9 cellular contexts compared by ENCODE assay signal in genomic region chr6:99334526-99335127, GRCh38. TPM values are rescaled to one million over a fixed set of nuclear protein-coding genes. Genes with fewer than 3 reads are reported as not detected.
DNase-seq lines count a peak whose midpoint lies in the region; ATAC-seq and TF ChIP-seq lines count a peak whose summit lies in the region.
"Had no signal": no experiment of that assay in that cellular context is flagged by ENCODE, and none has a peak within 500 bp of the region (broad histone marks: within the 10 kb centered on the region; RNA-seq: fewer than 3 reads in every experiment).

No MANE protein-coding gene starts in this region.

- DNase-seq in NCI-H2196 (lab: John Stamatoyannopoulos, UW; ENCODE audit: unreplicated experiment) = peak; percentile 52
- no peak for DNase-seq in NCI-H2196 treated with DMSO at 0.1 percent for 48 hours (lab: John Stamatoyannopoulos, UW; ENCODE audit: unreplicated experiment)
- DNase-seq in dedifferentiated amniotic fluid mesenchymal stem cell (ENCODE audit: extremely low spot score) = peak; percentile 19
- peak; percentile 67 for DNase-seq in myocyte (ENCODE audit: low read depth)
- DNase-seq in NCI-H226 = no peak

- H3K4me2 ChIP-seq in OCI-LY1 (ENCODE audit: low read length) = no peak overlapping the region

- H3K9me3 ChIP-seq in OCI-LY1 (ENCODE audit: low read length) = no peaks in the 10 kb centered on the region

- no peaks in the 10 kb centered on the region for H3K27me3 ChIP-seq in OCI-LY1 (ENCODE audit: insufficient read depth, low read length)

- no peaks in the 10 kb centered on the region for H3K79me2 ChIP-seq in OCI-LY1 (ENCODE audit: insufficient read depth, low read length)

- no peaks in the 10 kb centered on the region for H3K36me3 ChIP-seq in OCI-LY1 (ENCODE audit: insufficient read depth, low read length)

- ATAC-seq in GM19351 (IDR thresholded peaks at IDR 0.05; ENCODE audit: unreplicated experiment) (peak; percentile 38), HG03521 (IDR thresholded peaks at IDR 0.05; ENCODE audit: unreplicated experiment) (peak; percentile 31)

- H4K20me1 ChIP-seq in OCI-LY1 (ENCODE audit: insufficient read depth, low read length) = no peaks in the 10 kb centered on the region

- no peaks in the 10 kb centered on the region for H3F3A ChIP-seq in OCI-LY1 (ENCODE audit: insufficient read depth, low read length)

- H3K4me1 ChIP-seq in OCI-LY1 (ENCODE audit: insufficient read depth, low read length, severe bottlenecking) = no peaks in the 10 kb centered on the region

- no peaks in the 10 kb centered on the region for H3K9me2 ChIP-seq in OCI-LY1 (ENCODE audit: low read depth, low read length)

- H3K9ac ChIP-seq in OCI-LY1 (ENCODE audit: low read length) = no peak overlapping the region

- no peak overlapping the region for H3K4me3 ChIP-seq in OCI-LY1 (ENCODE audit: low read depth, low read length, poor library complexity, severe bottlenecking)

- H3K27ac ChIP-seq in OCI-LY1 (ENCODE audit: low read depth, low read length, poor library complexity, severe bottlenecking) = no peak overlapping the region

- TF ChIP-seq CTCF in OCI-LY1 (IDR thresholded peaks at IDR 0.05; ENCODE audit: low read length) = peak; percentile 69

- no peak overlapping the region for H2AFZ ChIP-seq in OCI-LY1 (ENCODE audit: low read length)

RNA-seq across cellular contexts. Expression of gene FAXC, which starts 14.8 kb away (rescaled TPM):
- 0.11 and 3.0 TPM in 2 replicates for total RNA-seq in myocyte
- 1.8 TPM for polyA plus RNA-seq in myocyte (2012)
- total RNA-seq: CD4-positive, CD25-positive, alpha-beta regulatory T cell had no signal
- polyA plus RNA-seq: CD4-positive, CD25-positive, alpha-beta regulatory T cell had no signal

RNA-seq across cellular contexts. Expression of gene COQ3, which starts 59.4 kb away (rescaled TPM):
- 4.1 and 5.7 TPM in 2 replicates for total RNA-seq in myocyte
- 3.4 TPM for polyA plus RNA-seq in myocyte (2012)

Comparison
In these comparisons a context has a peak if more than half of its experiments do, and no peak if none do; other contexts are left out.
1. DNase-seq: peak in NCI-H2196 (single experiment), dedifferentiated amniotic fluid mesenchymal stem cell (single experiment) and myocyte (single experiment); none in NCI-H2196 treated with DMSO at 0.1 percent for 48 hours (single experiment) and NCI-H226 (single experiment).